In genomic region chr9:100267211-100267610, GRCh38 we compare ENCODE assay signal across 27 cellular contexts.
"Had no signal": no experiment of that assay in that cellular context is flagged by ENCODE, and none has a peak within 500 bp of the region (broad histone marks: within the 10 kb centered on the region; RNA-seq: fewer than 3 reads in every experiment).

No MANE protein-coding gene starts in this region.

- H3K4me3 ChIP-seq: pancreas, psoas muscle, right lobe of liver, sigmoid colon, stomach, thoracic aorta, thyroid gland, tibial nerve, upper lobe of left lung, vagina had no signal

- H3K4me1 Mint-ChIP-seq: nephron progenitor cell; neural crest cell; stimulated activated effector memory CD8-positive, alpha-beta T cell treated with anti-CD3 and anti-CD28 coated beads, Interleukin-12 subunit alpha, Interleukin-12 subunit beta, amount 100 ng/mL, for 72 hours; stimulated activated naive B cell treated with anti-CD40 and anti-IgM and Interleukin-4, amounts not matched to agents 10 μg/mL and 1 μg/mL and 100 μg/mL, for 72 hours had no signal

- ATAC-seq: natural killer cell treated with Interleukin-12 subunit alpha and Interleukin-12 subunit beta and Interleukin-15 and Interleukin-18, amount 100 ng/mL, for 72 hours; pancreas; psoas muscle; right cardiac atrium; stimulated activated effector memory CD8-positive, alpha-beta T cell treated with anti-CD3 and anti-CD28 coated beads, Interleukin-12 subunit alpha, Interleukin-12 subunit beta, amount 100 ng/mL, for 72 hours; stimulated activated naive B cell treated with anti-CD40 and anti-IgM and Interleukin-4, amounts not matched to agents 10 μg/mL and 1 μg/mL and 100 μg/mL, for 72 hours had no signal

- H3K27me3 Mint-ChIP-seq: natural killer cell treated with Interleukin-12 subunit alpha and Interleukin-12 subunit beta and Interleukin-15 and Interleukin-18, amount 100 ng/mL, for 72 hours; progenitor cell of endocrine pancreas; stimulated activated naive B cell treated with anti-CD40 and anti-IgM and Interleukin-4, amounts not matched to agents 10 μg/mL and 1 μg/mL and 100 μg/mL, for 72 hours; stimulated activated naive CD8-positive, alpha-beta T cell treated with anti-CD3 and anti-CD28 coated beads, Interleukin-15, Interleukin-2, amounts not matched to agents 100 ng/mL and 50 ng/mL, for 24 hours had no signal

- H3K36me3 ChIP-seq: neutrophil, pancreas had no signal

- H3K27me3 ChIP-seq: neutrophil, pancreas, right lobe of liver, sigmoid colon, stomach, thyroid gland, tibial nerve, upper lobe of left lung, vagina had no signal

- FAIRE-seq: pancreas, small intestine, urothelium cell line had no signal

- H3K27ac ChIP-seq: neutrophil, pancreas, psoas muscle, right lobe of liver, sigmoid colon, stomach, thoracic aorta, thyroid gland, tibial nerve, upper lobe of left lung, vagina had no signal

- H3K9me3 ChIP-seq: neutrophil, pancreas, psoas muscle, right lobe of liver, sigmoid colon, stomach, thoracic aorta, thyroid gland, tibial nerve, upper lobe of left lung, vagina had no signal

- DNase-seq: nephron progenitor cell; nucleus accumbens; pancreas; psoas muscle; right cardiac atrium; right lobe of liver; sigmoid colon; small intestine; stimulated activated CD4-positive, alpha-beta T cell treated with anti-CD3 and anti-CD28 coated beads, Interleukin-15, amount 100 ng/mL, for 24 hours; stimulated activated CD4-positive, alpha-beta T cell treated with anti-CD3 and anti-CD28 coated beads, Interleukin-2, amount 100 ng/mL, for 24 hours; stimulated activated CD4-positive, alpha-beta T cell treated with anti-CD3 and anti-CD28 coated beads, Interleukin-2, amount 100 ng/mL, for 48 hours; stimulated activated CD4-positive, alpha-beta T cell treated with anti-CD3 and anti-CD28 coated beads, Interleukin-4, amount 100 ng/mL, for 24 hours; stimulated activated naive B cell treated with anti-CD40 and anti-IgM and Interleukin-4, amounts not matched to agents 10 μg/mL and 1 μg/mL and 100 μg/mL, for 72 hours; stimulated activated naive CD4-positive, alpha-beta T cell treated with Interleukin-2 at 50 U/mL for 16 hours; stomach; thyroid gland; upper lobe of left lung had no signal

- H3K27ac Mint-ChIP-seq: natural killer cell treated with Interleukin-12 subunit alpha and Interleukin-12 subunit beta and Interleukin-15 and Interleukin-18, amount 100 ng/mL, for 72 hours; progenitor cell of endocrine pancreas; stimulated activated effector memory CD8-positive, alpha-beta T cell treated with anti-CD3 and anti-CD28 coated beads, Interleukin-12 subunit alpha, Interleukin-12 subunit beta, amount 100 ng/mL, for 72 hours; stimulated activated naive B cell treated with anti-CD40 and anti-IgM and Interleukin-4, amounts not matched to agents 10 μg/mL and 1 μg/mL and 100 μg/mL, for 72 hours; stimulated activated naive CD8-positive, alpha-beta T cell treated with anti-CD3 and anti-CD28 coated beads, Interleukin-15, Interleukin-2, amounts not matched to agents 100 ng/mL and 50 ng/mL, for 24 hours had no signal

- H3K4me1 ChIP-seq: pancreas, psoas muscle, right lobe of liver, sigmoid colon, stomach, thyroid gland, tibial nerve, upper lobe of left lung, vagina had no signal

- H3K4me3 Mint-ChIP-seq: natural killer cell treated with Interleukin-12 subunit alpha and Interleukin-12 subunit beta and Interleukin-15 and Interleukin-18, amount 100 ng/mL, for 72 hours; nephron progenitor cell; neural crest cell; stimulated activated effector memory CD8-positive, alpha-beta T cell treated with anti-CD3 and anti-CD28 coated beads, Interleukin-12 subunit alpha, Interleukin-12 subunit beta, amount 100 ng/mL, for 72 hours; stimulated activated naive B cell treated with anti-CD40 and anti-IgM and Interleukin-4, amounts not matched to agents 10 μg/mL and 1 μg/mL and 100 μg/mL, for 72 hours; stimulated activated naive CD8-positive, alpha-beta T cell treated with anti-CD3 and anti-CD28 coated beads, Interleukin-15, Interleukin-2, amounts not matched to agents 100 ng/mL and 50 ng/mL, for 24 hours had no signal

- H3K9me3 Mint-ChIP-seq: natural killer cell treated with Interleukin-12 subunit alpha and Interleukin-12 subunit beta and Interleukin-15 and Interleukin-18, amount 100 ng/mL, for 72 hours; nephron progenitor cell; stimulated activated effector memory CD8-positive, alpha-beta T cell treated with anti-CD3 and anti-CD28 coated beads, Interleukin-12 subunit alpha, Interleukin-12 subunit beta, amount 100 ng/mL, for 72 hours; stimulated activated naive B cell treated with anti-CD40 and anti-IgM and Interleukin-4, amounts not matched to agents 10 μg/mL and 1 μg/mL and 100 μg/mL, for 72 hours; stimulated activated naive CD8-positive, alpha-beta T cell treated with anti-CD3 and anti-CD28 coated beads, Interleukin-15, Interleukin-2, amounts not matched to agents 100 ng/mL and 50 ng/mL, for 24 hours had no signal
